ENCODE assay signal across 8 cellular contexts in genomic region chr5:110727025-110727314, GRCh38. TPM values are rescaled to one million over a fixed set of nuclear protein-coding genes. Genes with fewer than 3 reads are reported as not detected.
DNase-seq lines count a peak whose midpoint lies in the region; ATAC-seq and TF ChIP-seq lines count a peak whose summit lies in the region.

No MANE protein-coding gene starts in this region.

- in situ Hi-C loops in astrocyte of the cerebellum (cut with HindIII; ENCODE audit: low sequenced_read_pairs), result no loop called here

- 44 to 65% methylated on average over 5 of the region's 5 CpGs for WGBS in thyroid gland, 2 donors
- WGBS in lower leg skin, 2 donors, result 67 to 73% methylated on average over 5 of the region's 5 CpGs

- H3K9me3 ChIP-seq in CD4-positive, alpha-beta memory T cell (ENCODE audit: control insufficient read depth in 1 of 2, low read length in 2 of 2), result no peaks in the 10 kb centered on the region
- no peaks in the 10 kb centered on the region; the same call in 1 of the 2 replicates for H3K9me3 ChIP-seq in HUES48 (ENCODE audit: control insufficient read depth, insufficient read depth, low read length)
- no peaks in the 10 kb centered on the region for H3K9me3 ChIP-seq in thyroid gland

- TF ChIP-seq CTCF in astrocyte of the cerebellum (IDR thresholded peaks at IDR 0.05; ENCODE audit: low read depth, low read length, missing control alignments), result no peak
- no peak for TF ChIP-seq CTCF in thyroid gland (IDR thresholded peaks at IDR 0.05)
- no peak for TF ChIP-seq CTCF in lower leg skin (IDR thresholded peaks at IDR 0.05)

- ATAC-seq in GM21367 (IDR thresholded peaks at IDR 0.05; ENCODE audit: unreplicated experiment), result peak; percentile 40
- peak; percentile 77 for ATAC-seq in left colon

- DNase-seq in CD4-positive, alpha-beta memory T cell, result no peak
- DNase-seq in astrocyte of the cerebellum (ENCODE audit: low read depth) (no peak), left colon (no peak), thyroid gland (no peak), lower leg skin (ENCODE audit: low spot score in 2 of 2) (no peak), foreskin melanocyte (no peak)

- H3K36me3 Mint-ChIP-seq in CD4-positive, alpha-beta memory T cell, result peaks cover 0 to 3% of the 10 kb centered on the region in 2 donors

- H3K4me1 Mint-ChIP-seq in CD4-positive, alpha-beta memory T cell, result peaks cover 0 to 9% (median 3%) of the 10 kb centered on the region in 4 donors

- no peak overlapping the region for H3K27ac ChIP-seq in CD4-positive, alpha-beta memory T cell (ENCODE audit: low read depth, low read length)
- H3K27ac ChIP-seq in HUES48 (ENCODE audit: low read depth, low read length) (no peak overlapping the region), thyroid gland (no peak overlapping the region)

- H3K36me3 ChIP-seq in CD4-positive, alpha-beta memory T cell (ENCODE audit: insufficient read depth, low read length), result no peaks in the 10 kb centered on the region
- no peaks in the 10 kb centered on the region for H3K36me3 ChIP-seq in HUES48 (ENCODE audit: control insufficient read depth, insufficient read depth, low read length)
- no peaks in the 10 kb centered on the region for H3K36me3 ChIP-seq in thyroid gland

- peak overlapping the region; percentile 79 to 94 (median 86) for H3K4me3 Mint-ChIP-seq in CD4-positive, alpha-beta memory T cell

- H3K27ac Mint-ChIP-seq in CD4-positive, alpha-beta memory T cell, result peak overlapping the region in 6 of 7 donors; percentile 27 to 90 (median 58)

- H3K4me3 ChIP-seq in CD4-positive, alpha-beta memory T cell (ENCODE audit: low read length in 2 of 2), result peak overlapping the region; percentile 61 to 75
- H3K4me3 ChIP-seq in HUES48 (ENCODE audit: low read depth, low read length) (peak overlapping the region; percentile 68), astrocyte of the cerebellum (ENCODE audit: low read depth, low read length) (peak overlapping the region; percentile 43), thyroid gland (replicated peaks in 1 of 3) (peak overlapping the region in 2 of 3 donors; percentile 8 to 10), lower leg skin (ENCODE audit: low read depth, poor library complexity, severe bottlenecking) (no peak overlapping the region)

- intact Hi-C loops in CD4-positive, alpha-beta memory T cell (cut with micrococcal nuclease), result no loop called here
- intact Hi-C loops in left colon (cut with DNase I, micrococcal nuclease), result no loop called here
- intact Hi-C loops in thyroid gland (cut with DNase I), result no loop called here
- intact Hi-C loops in lower leg skin (cut with DNase I; ENCODE audit: low total_unique reads), result no loop called here

- H3K27me3 ChIP-seq in CD4-positive, alpha-beta memory T cell (ENCODE audit: insufficient read depth, low read length), result no peaks in the 10 kb centered on the region
- H3K27me3 ChIP-seq in HUES48 (ENCODE audit: control insufficient read depth, insufficient read depth, low read length) (no peaks in the 10 kb centered on the region), thyroid gland (no peaks in the 10 kb centered on the region)

- POLR2A ChIA-PET in CD4-positive, alpha-beta memory T cell (lab: Charles Lee; ENCODE audit: partially characterized antibody), result interaction anchor here (1.0 to 2.4 kb wide), 3 partner anchors 11 to 1434 kb away, joined by 3 to 9 read pairs (median 4); partner anchors contain the start of gene SLC25A46

- CTCF ChIA-PET in CD4-positive, alpha-beta memory T cell (lab: Charles Lee; ENCODE audit: partially characterized antibody), result interaction anchor here (1.0 to 1.1 kb wide), 2 partner anchors 11 to 13 kb away, joined by 3 to 8 read pairs; partner anchors contain the start of gene SLC25A46

- no peak overlapping the region for H3K9ac ChIP-seq in HUES48 (ENCODE audit: low read depth, low read length)

- peaks cover 0 to 5% of the 10 kb centered on the region in 2 donors for H3K27me3 Mint-ChIP-seq in CD4-positive, alpha-beta memory T cell

- no peaks in the 10 kb centered on the region for H3K9me3 Mint-ChIP-seq in CD4-positive, alpha-beta memory T cell

- TF ChIP-seq POLR2A in thyroid gland (IDR thresholded peaks at IDR 0.05) (no peak), lower leg skin (IDR thresholded peaks at IDR 0.05) (no peak)

- no peaks in the 10 kb centered on the region for H3K4me1 ChIP-seq in CD4-positive, alpha-beta memory T cell (ENCODE audit: insufficient read depth, low read length)
- H3K4me1 ChIP-seq in HUES48 (ENCODE audit: control insufficient read depth, insufficient read depth, low read length), result no peaks in the 10 kb centered on the region; the same call in 1 of the 2 replicates
- no peaks in the 10 kb centered on the region for H3K4me1 ChIP-seq in thyroid gland

RNA-seq across cellular contexts. Expression of gene TMEM232, which starts 0.5 kb away (rescaled TPM):
- 1 to 10 TPM; 1.7 to 2.2 TPM for total RNA-seq in CD4-positive, alpha-beta memory T cell
- under 1 TPM in 1 of 2 donors, not detected in 1; 0.40 TPM for polyA plus RNA-seq in CD4-positive, alpha-beta memory T cell
- 1 to 10 TPM; 3.1 to 3.7 TPM for total RNA-seq in left colon
- total RNA-seq in thyroid gland, result 10 to 100 TPM; 10.5 to 26.8 (median 11.6) TPM
- 1 to 10 TPM in 2 of 4 donors, under 1 TPM in 2; 0.54 to 2.3 (median 0.93) TPM for total RNA-seq in lower leg skin

RNA-seq across cellular contexts. Expression of gene SLC25A46, which starts 11.8 kb away (rescaled TPM):
- 10 to 100 TPM; 38.1 TPM for total RNA-seq in CD4-positive, alpha-beta memory T cell
- polyA plus RNA-seq in CD4-positive, alpha-beta memory T cell, result 10 to 100 TPM; 23.0 to 39.9 TPM
- total RNA-seq in left colon (10 to 100 TPM; 44.7 to 54.6 TPM), thyroid gland (10 to 100 TPM; 64.1 to 79.6 (median 66.8) TPM), lower leg skin (10 to 100 TPM; 36.6 to 44.7 (median 43.4) TPM)
